8 cellular contexts compared by ENCODE assay signal in genomic region chr10:66931340-66931948, GRCh38. TPM values are rescaled to one million over a fixed set of nuclear protein-coding genes. Genes with fewer than 3 reads are reported as not detected.
DNase-seq lines count a peak whose midpoint lies in the region; ATAC-seq and TF ChIP-seq lines count a peak whose summit lies in the region.

No MANE protein-coding gene starts in this region.

- H3K36me3 ChIP-seq in OCI-LY3 (replicated peaks; ENCODE audit: low read depth, low read length), result no peaks in the 10 kb centered on the region

- H3K9ac ChIP-seq in OCI-LY3 (ENCODE audit: low read length), result no peak overlapping the region

- TF ChIP-seq CTCF in OCI-LY3 (IDR thresholded peaks at IDR 0.05; ENCODE audit: low read depth, low read length), result peak; percentile 79
- TF ChIP-seq CTCF in dorsolateral prefrontal cortex (IDR thresholded peaks at IDR 0.05 in 54 of 56, conservative IDR thresholded peaks at IDR 0.05 in 2 of 56; ENCODE audit: low read depth in 1 of 56, partially characterized antibody in 56 of 56), result peak; percentile 73 to 93 (median 88)
- TF ChIP-seq CTCF in nephron (IDR thresholded peaks at IDR 0.05; ENCODE audit: unreplicated experiment in 3 of 3), result peak; percentile 85 to 92 (median 90)

- H3K27ac ChIP-seq in OCI-LY3 (ENCODE audit: low read length) (no peak overlapping the region), dorsolateral prefrontal cortex (peak overlapping the region in 58 of 59 donors; percentile 23 to 94 (median 85))

- H3K9me3 Mint-ChIP-seq in nephron, result no peaks in the 10 kb centered on the region

- no peaks in the 10 kb centered on the region for H4K20me1 ChIP-seq in OCI-LY3 (ENCODE audit: insufficient read depth, low read length)

- no peaks in the 10 kb centered on the region for H3K9me3 ChIP-seq in OCI-LY3 (ENCODE audit: insufficient read depth, low read length)

- H3K4me2 ChIP-seq in OCI-LY3 (ENCODE audit: low read length), result no peak overlapping the region

- no peaks in the 10 kb centered on the region for H3K36me3 Mint-ChIP-seq in nephron (ENCODE audit: low read depth)

- H3K27me3 Mint-ChIP-seq in nephron (ENCODE audit: low read depth), result peaks cover 41% of the 10 kb centered on the region

- H3K27me3 ChIP-seq in OCI-LY3 (ENCODE audit: low read depth, low read length) (peaks cover 6% of the 10 kb centered on the region), dorsolateral prefrontal cortex (peaks cover 0 to 6% (median 0%) of the 10 kb centered on the region in 45 donors)

- DNase-seq in DMS53 treated with DMSO at 0.1 percent for 48 hours (lab: John Stamatoyannopoulos, UW; ENCODE audit: unreplicated experiment) (peak; percentile 48), dorsolateral prefrontal cortex (peak in 1 of 10 donors; percentile 34), SHP77 treated with DMSO at 0.1 percent for 48 hours (lab: John Stamatoyannopoulos, UW) (no peak), HPDE6-E6E7 (ENCODE audit: extremely low spot score) (no peak)

- H3K4me3 ChIP-seq in OCI-LY3 (ENCODE audit: low read length), result no peak overlapping the region
- peak overlapping the region; percentile 16 to 78 (median 65) for H3K4me3 ChIP-seq in dorsolateral prefrontal cortex

- intact Hi-C loops in dorsolateral prefrontal cortex (cut with DNase I), result loop anchor here in 1 of 2 donors (5.0 kb wide), 1 partner anchor 376 kb away; no protein-coding TSS in a partner anchor

- H3K27ac Mint-ChIP-seq in nephron, result no peak overlapping the region

- no peaks in the 10 kb centered on the region for H3K4me1 ChIP-seq in OCI-LY3 (ENCODE audit: low read length)

- H3K79me2 ChIP-seq in OCI-LY3 (ENCODE audit: low read length), result no peaks in the 10 kb centered on the region

- peaks cover 14% of the 10 kb centered on the region for H3K4me1 Mint-ChIP-seq in nephron

- ATAC-seq in GM19351 (IDR thresholded peaks at IDR 0.05; ENCODE audit: unreplicated experiment) (peak; percentile 90), HG03460 (IDR thresholded peaks at IDR 0.05; ENCODE audit: unreplicated experiment) (peak; percentile 72)

- no peak overlapping the region for H2AFZ ChIP-seq in OCI-LY3 (ENCODE audit: low read depth, low read length)

- H3K4me3 Mint-ChIP-seq in nephron, result peak overlapping the region in 2 of 3 experiments; percentile 56 to 61

RNA-seq across cellular contexts. Expression of gene LRRTM3, which starts 5.6 kb away (rescaled TPM):
- 10 to 100 TPM; 16.5 to 68.7 (median 44.3) TPM for total RNA-seq in dorsolateral prefrontal cortex
